8 cellular contexts compared by ENCODE assay signal in the genomic region with DNA sequence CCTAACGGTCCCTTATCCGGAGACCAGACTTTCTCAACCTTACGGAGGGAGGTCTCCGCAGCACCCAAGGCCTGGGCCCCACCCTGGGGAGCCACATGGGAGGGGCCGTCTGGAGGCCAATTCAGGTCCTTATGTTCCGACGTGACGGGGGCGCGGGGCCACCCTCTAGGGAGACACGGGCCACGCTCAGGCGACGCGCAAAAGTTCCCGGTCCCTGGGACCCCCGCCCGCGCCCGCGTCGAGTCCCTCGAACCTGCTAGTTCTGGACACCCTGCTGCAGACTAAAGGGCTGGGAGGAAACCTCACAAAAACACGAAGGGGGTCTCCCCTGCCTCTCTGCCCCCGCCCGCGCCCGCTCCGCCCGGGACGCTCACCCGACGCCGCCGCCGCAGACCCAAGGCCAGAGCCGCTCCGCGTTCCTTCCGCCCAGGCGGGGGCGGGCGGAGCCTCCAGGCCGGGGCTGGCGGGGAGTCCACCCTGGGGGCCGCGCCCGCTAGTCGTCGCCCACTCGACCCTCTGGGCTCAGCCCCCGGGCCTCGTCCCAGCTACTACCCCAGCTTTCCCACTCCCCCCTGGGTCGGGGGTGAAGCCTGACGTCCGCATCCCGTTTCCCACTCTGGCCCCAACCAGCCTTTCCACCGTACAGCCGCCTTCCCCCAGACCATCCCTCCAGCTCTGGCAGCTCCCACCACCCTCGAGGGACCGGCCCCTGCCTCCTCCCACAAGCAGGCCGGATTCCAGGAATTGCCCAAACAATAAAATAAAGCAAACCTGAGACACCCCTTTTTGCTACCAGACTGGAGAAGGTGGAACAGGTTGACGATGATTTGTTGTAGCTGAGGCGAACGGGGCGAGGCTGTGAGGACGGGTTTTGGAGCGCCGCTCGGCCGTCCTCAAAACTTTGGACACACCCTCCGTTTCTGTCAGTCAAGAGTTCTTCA. TPM values are rescaled to one million over a fixed set of nuclear protein-coding genes. Genes with fewer than 3 reads are reported as not detected.
DNase-seq lines count a peak whose midpoint lies in the region; TF ChIP-seq lines count a peak whose summit lies in the region.

No MANE protein-coding gene starts in this region.

- H3K4me1 ChIP-seq in HUES64 (ENCODE audit: insufficient read depth, low read length), result no peaks in the 10 kb centered on the region

- DNase-seq in AG10803 (ENCODE audit: low read depth) (peak; percentile 61), astrocyte of the spinal cord (ENCODE audit: low read depth, low spot score) (peak; percentile 17), kidney tubule cell (ENCODE audit: low spot score) (peak; percentile 17), substantia nigra (lab: John Stamatoyannopoulos, UW) (peak in 5 of 49 donors; percentile 38 to 66 (median 48)), SHP77 treated with DMSO at 0.1 percent for 48 hours (lab: John Stamatoyannopoulos, UW) (no peak), NCI-H446 treated with DMSO at 0.1 percent for 48 hours (lab: John Stamatoyannopoulos, UW) (no peak), DMS53 (lab: John Stamatoyannopoulos, UW) (no peak)

- peak overlapping the region; percentile 39; the same call in 1 of the 2 replicates for H3K9ac ChIP-seq in HUES64 (ENCODE audit: low read depth, low read length)

- WGBS in HUES64, result 23% methylated on average over 72 of the region's 72 CpGs

- H3K27ac ChIP-seq in HUES64 (ENCODE audit: low read depth, low read length), result no peak overlapping the region
- H3K27ac ChIP-seq in substantia nigra (ENCODE audit: low read depth, low read length, poor library complexity, severe bottlenecking), result peak overlapping the region; percentile 100

- H3K4me3 ChIP-seq in AG10803 (ENCODE audit: low read length), result peak overlapping the region; percentile 91
- peak overlapping the region; percentile 72 for H3K4me3 ChIP-seq in HUES64 (ENCODE audit: low read length)
- peak overlapping the region; percentile 44 for H3K4me3 ChIP-seq in astrocyte of the spinal cord (ENCODE audit: low read depth, low read length)

- in situ Hi-C loops in astrocyte of the spinal cord (cut with HindIII; ENCODE audit: low sequenced_read_pairs), result no loop called here

- H3K36me3 ChIP-seq in HUES64 (ENCODE audit: insufficient read depth, low read length), result peaks cover 25% of the 10 kb centered on the region

- no peaks in the 10 kb centered on the region for H3K9me3 ChIP-seq in HUES64 (ENCODE audit: insufficient read depth, low read depth, low read length)

- H3K27me3 ChIP-seq in HUES64 (ENCODE audit: insufficient read depth, low read length), result peaks cover 6% of the 10 kb centered on the region; the same call in 1 of the 2 replicates

- TF ChIP-seq CTCF in AG10803 (conservative IDR thresholded peaks at IDR 0.05; ENCODE audit: low read length) (no peak), astrocyte of the spinal cord (IDR thresholded peaks at IDR 0.05; ENCODE audit: low read depth, low read length) (peak; percentile 1)

RNA-seq across cellular contexts. Expression of a gene that starts 2.7 kb away (rescaled TPM):
- polyA plus RNA-seq in HUES64 (2013, experiment 1 of 2), result 28.2 TPM
- 29.7 TPM for polyA plus RNA-seq in HUES64 (2013, experiment 2 of 2)

RNA-seq across cellular contexts. Expression of a gene that starts 31.1 kb away (rescaled TPM):
- polyA plus RNA-seq in HUES64 (2013, experiment 1 of 2), result 40.6 TPM
- polyA plus RNA-seq in HUES64 (2013, experiment 2 of 2), result 37.3 TPM

RNA-seq across cellular contexts. Expression of a gene that starts 33.0 kb away (rescaled TPM):
- polyA plus RNA-seq in HUES64 (2013, experiment 1 of 2), result 0.55 TPM
- 1.0 TPM for polyA plus RNA-seq in HUES64 (2013, experiment 2 of 2)

RNA-seq across cellular contexts. Expression of a gene that starts 54.2 kb away (rescaled TPM):
- polyA plus RNA-seq in HUES64 (2013, experiment 1 of 2), result 25.7 TPM
- 24.5 TPM for polyA plus RNA-seq in HUES64 (2013, experiment 2 of 2)

RNA-seq across cellular contexts. Expression of a gene that starts 56.2 kb away (rescaled TPM):
- polyA plus RNA-seq in HUES64 (2013, experiment 1 of 2), result 0.80 TPM
- 0.63 TPM for polyA plus RNA-seq in HUES64 (2013, experiment 2 of 2)

Comparison
In these comparisons a context has a peak if more than half of its experiments do, and no peak if none do; other contexts are left out.
1. DNase-seq: peak in AG10803 (single experiment), astrocyte of the spinal cord (single experiment) and kidney tubule cell (single experiment); none in SHP77 treated with DMSO at 0.1 percent for 48 hours (single experiment), NCI-H446 treated with DMSO at 0.1 percent for 48 hours (single experiment) and DMS53 (single experiment).
2. Peak in every context shown above with its lines, with median percentiles within 50 percentile points of each other: H3K4me3 ChIP-seq.